Comparison of ENCODE assay signal across 22 cellular contexts in genomic region chr20:48437146-48437545, GRCh38.
DNase-seq lines count a peak whose midpoint lies in the region; ATAC-seq and TF ChIP-seq lines count a peak whose summit lies in the region.
"Had no signal": no experiment of that assay in that cellular context is flagged by ENCODE, and none has a peak within 500 bp of the region (broad histone marks: within the 10 kb centered on the region; RNA-seq: fewer than 3 reads in every experiment).

No MANE protein-coding gene starts in this region.

- no peak overlapping the region for H3K27ac ChIP-seq in RWPE2 (ENCODE audit: poor library complexity, severe bottlenecking)
- peak overlapping the region; percentile 44 for H3K27ac ChIP-seq in neural cell (ENCODE audit: low read length)
- H3K27ac ChIP-seq: BLaER1 had no signal

- peak; percentile 6 for DNase-seq in RWPE2 (ENCODE audit: low spot score)
- no peak for DNase-seq in NCI-H510A treated with DMSO at 0.1 percent for 48 hours (lab: John Stamatoyannopoulos, UW)
- DNase-seq in activated T-cell treated with anti-CD3 and anti-CD28 coated beads for 4 hours: no peak
- DNase-seq: 8988T; ACHN; BE2C; C1 segment of cervical spinal cord; CD4-positive, alpha-beta memory T cell; CD4-positive, CD25-positive, alpha-beta regulatory T cell; CD8-positive, alpha-beta memory T cell; COR-L47; DMS 273 treated with DMSO at 0.1 percent for 48 hours; DMS153; DMS53; DMS79; DND-41; EL; GDM1 had no signal

- H3K4me3 ChIP-seq in RWPE2 (ENCODE audit: severe bottlenecking): no peak overlapping the region
- no peak overlapping the region for H3K4me3 ChIP-seq in neural cell (ENCODE audit: low read length)
- H3K4me3 ChIP-seq: BLaER1, GM12878 had no signal

- TF ChIP-seq CTCF in RWPE2 (IDR thresholded peaks at IDR 0.05; ENCODE audit: poor library complexity, severe bottlenecking): no peak
- no peak for TF ChIP-seq CTCF in neural cell (IDR thresholded peaks at IDR 0.05; ENCODE audit: poor library complexity, severe bottlenecking)

- H3K9me3 ChIP-seq in RWPE2 (ENCODE audit: severe bottlenecking) (no peaks in the 10 kb centered on the region), neural cell (ENCODE audit: low read length) (no peaks in the 10 kb centered on the region)
- H3K9me3 ChIP-seq: BE2C had no signal

- no peak overlapping the region for H3K4me2 ChIP-seq in neural cell (ENCODE audit: low read length)
- H3K4me2 ChIP-seq: BLaER1 had no signal

- H4K20me1 ChIP-seq in neural cell (ENCODE audit: insufficient read depth): no peaks in the 10 kb centered on the region
- H4K20me1 ChIP-seq: BLaER1 had no signal

- TF ChIP-seq RAD21 in neural cell (conservative IDR thresholded peaks at IDR 0.05): no peak

- no peaks in the 10 kb centered on the region for H3K9me2 ChIP-seq in neural cell (ENCODE audit: insufficient read depth, low read length)

- H3K27me3 ChIP-seq in RWPE2 (ENCODE audit: insufficient read depth, poor library complexity, severe bottlenecking): peaks cover 4% of the 10 kb centered on the region
- H3K27me3 ChIP-seq in neural cell (ENCODE audit: insufficient read depth, low read depth, low read length): no peaks in the 10 kb centered on the region
- H3K27me3 ChIP-seq: BLaER1 had no signal

- no peaks in the 10 kb centered on the region for H3K36me3 ChIP-seq in RWPE2 (ENCODE audit: low read depth)
- H3K36me3 ChIP-seq in neural cell (ENCODE audit: insufficient read depth, low read length): no peaks in the 10 kb centered on the region
- H3K36me3 ChIP-seq: BE2C, BLaER1 had no signal

- H3F3A ChIP-seq in neural cell (ENCODE audit: insufficient read depth, low read length, poor library complexity, severe bottlenecking): no peaks in the 10 kb centered on the region

- no peaks in the 10 kb centered on the region for H3K79me2 ChIP-seq in neural cell (replicated peaks; ENCODE audit: insufficient read depth, low read length)

- H3K9ac ChIP-seq in neural cell (ENCODE audit: low read length): no peak overlapping the region
- H3K9ac ChIP-seq: BLaER1 had no signal

- no peak overlapping the region for H2AFZ ChIP-seq in neural cell (ENCODE audit: low read depth, low read length)

- no peak for TF ChIP-seq EP300 in neural cell (conservative IDR thresholded peaks at IDR 0.05; ENCODE audit: poor library complexity, severe bottlenecking)

- ATAC-seq in RWPE2 (ENCODE audit: low read depth) (no peak), HG02840 (IDR thresholded peaks at IDR 0.05; ENCODE audit: low FRiP score, unreplicated experiment) (no peak)
- ATAC-seq: GM12878 had no signal

- peaks cover 2% of the 10 kb centered on the region for H3K4me1 ChIP-seq in RWPE2 (ENCODE audit: insufficient read depth, poor library complexity, severe bottlenecking)

TF ChIP-seq in neural cell, 6 proteins besides CTCF, POLR2A, EP300 and RAD21:
- TF ChIP-seq MXI1 (conservative IDR thresholded peaks at IDR 0.05; ENCODE audit: poor library complexity, severe bottlenecking): no peak
